Comparison of ENCODE assay signal across 18 cellular contexts in genomic region chr7:50505553-50505952, GRCh38. TPM values are rescaled to one million over a fixed set of nuclear protein-coding genes. Genes with fewer than 3 reads are reported as not detected.
DNase-seq lines count a peak whose midpoint lies in the region; ATAC-seq and TF ChIP-seq lines count a peak whose summit lies in the region.
"Had no signal": no experiment of that assay in that cellular context is flagged by ENCODE, and none has a peak within 500 bp of the region (broad histone marks: within the 10 kb centered on the region; RNA-seq: fewer than 3 reads in every experiment).

No MANE protein-coding gene starts in this region.

- no peak overlapping the region for H3K27ac Mint-ChIP-seq in stimulated activated naive CD8-positive, alpha-beta T cell treated with anti-CD3 and anti-CD28 coated beads, Interleukin-15, amount 100 ng/mL, for 72 hours
- peak overlapping the region; percentile 45 for H3K27ac Mint-ChIP-seq in chondrocyte (ENCODE audit: unreplicated experiment)
- H3K27ac Mint-ChIP-seq in stimulated activated naive B cell treated with anti-CD40 and anti-IgM and Interleukin-4, amounts not matched to agents 10 μg/mL and 1 μg/mL and 100 μg/mL, for 72 hours, result no peak overlapping the region
- H3K27ac Mint-ChIP-seq: CD8-positive, alpha-beta memory T cell; HFFc6 had no signal

- no peaks in the 10 kb centered on the region for H3K9me3 Mint-ChIP-seq in stimulated activated naive CD8-positive, alpha-beta T cell treated with anti-CD3 and anti-CD28 coated beads, Interleukin-15, amount 100 ng/mL, for 72 hours
- peaks cover 4% of the 10 kb centered on the region for H3K9me3 Mint-ChIP-seq in chondrocyte (ENCODE audit: low read depth)
- peaks cover 0 to 2% of the 10 kb centered on the region in 2 donors for H3K9me3 Mint-ChIP-seq in stimulated activated naive B cell treated with anti-CD40 and anti-IgM and Interleukin-4, amounts not matched to agents 10 μg/mL and 1 μg/mL and 100 μg/mL, for 72 hours
- H3K9me3 Mint-ChIP-seq: CD8-positive, alpha-beta memory T cell; HFFc6 had no signal

- no peak for TF ChIP-seq CTCF in chondrocyte (IDR thresholded peaks at IDR 0.05)
- no peak for TF ChIP-seq CTCF in gastrocnemius medialis (IDR thresholded peaks at IDR 0.05 in 4 of 5, conservative IDR thresholded peaks at IDR 0.05 in 1 of 5)

- H3K4me1 ChIP-seq in gastrocnemius medialis, result peaks cover 73 to 77% of the 10 kb centered on the region in 2 donors
- H3K4me1 ChIP-seq: Caco-2 had no signal

- H3K4me1 Mint-ChIP-seq in stimulated activated naive CD8-positive, alpha-beta T cell treated with anti-CD3 and anti-CD28 coated beads, Interleukin-15, amount 100 ng/mL, for 72 hours, result peaks cover 6% of the 10 kb centered on the region
- H3K4me1 Mint-ChIP-seq in chondrocyte (ENCODE audit: low read depth), result peaks cover 30% of the 10 kb centered on the region
- no peaks in the 10 kb centered on the region for H3K4me1 Mint-ChIP-seq in stimulated activated naive B cell treated with anti-CD40 and anti-IgM and Interleukin-4, amounts not matched to agents 10 μg/mL and 1 μg/mL and 100 μg/mL, for 72 hours
- H3K4me1 Mint-ChIP-seq: CD14-positive monocyte; CD8-positive, alpha-beta memory T cell had no signal

- intact Hi-C loops in gastrocnemius medialis (cut with DNase I; ENCODE audit: low total_unique reads), result loop anchor here (2.0 to 10.0 kb wide), 3 partner anchors 31 to 809 kb away; partner anchors contain the start of gene COBL

- H3K36me3 Mint-ChIP-seq in chondrocyte (ENCODE audit: low read depth), result peaks cover 3% of the 10 kb centered on the region
- no peaks in the 10 kb centered on the region for H3K36me3 Mint-ChIP-seq in stimulated activated naive B cell treated with anti-CD40 and anti-IgM and Interleukin-4, amounts not matched to agents 10 μg/mL and 1 μg/mL and 100 μg/mL, for 72 hours
- H3K36me3 Mint-ChIP-seq: CD14-positive monocyte had no signal

- no peak for TF ChIP-seq POLR2A in gastrocnemius medialis (IDR thresholded peaks at IDR 0.05)

- no peak overlapping the region for H3K4me3 ChIP-seq in gastrocnemius medialis

- in situ Hi-C loops in gastrocnemius medialis (cut with MboI; ENCODE audit: low sequenced_read_pairs in 4 of 4), result loop anchor here in 1 of 4 donors (10.0 kb wide), 1 partner anchor 149 kb away; no protein-coding TSS in a partner anchor

- no peaks in the 10 kb centered on the region for H3K9me3 ChIP-seq in gastrocnemius medialis
- H3K9me3 ChIP-seq: Caco-2 had no signal

- H3K27me3 Mint-ChIP-seq in stimulated activated naive CD8-positive, alpha-beta T cell treated with anti-CD3 and anti-CD28 coated beads, Interleukin-15, amount 100 ng/mL, for 72 hours, result peaks cover 8% of the 10 kb centered on the region
- H3K27me3 Mint-ChIP-seq in chondrocyte (ENCODE audit: low read depth), result peaks cover 10% of the 10 kb centered on the region
- H3K27me3 Mint-ChIP-seq in stimulated activated naive B cell treated with anti-CD40 and anti-IgM and Interleukin-4, amounts not matched to agents 10 μg/mL and 1 μg/mL and 100 μg/mL, for 72 hours, result peaks cover 0 to 7% of the 10 kb centered on the region in 2 donors

- DNase-seq in stimulated activated naive CD8-positive, alpha-beta T cell treated with anti-CD3 and anti-CD28 coated beads, Interleukin-15, amount 100 ng/mL, for 72 hours, result no peak
- no peak for DNase-seq in stimulated activated naive CD8-positive, alpha-beta T cell treated with anti-CD3 and anti-CD28 coated beads, Interleukin-15, Interleukin-2, amounts not matched to agents 100 U/mL and 50 U/mL, for 24 hours
- DNase-seq in chondrocyte (ENCODE audit: low spot score) (no peak), gastrocnemius medialis (no peak), SHP77 treated with DMSO at 0.1 percent for 48 hours (lab: John Stamatoyannopoulos, UW) (no peak), OCI-M1 (lab: John Stamatoyannopoulos, UW) (no peak), left lobe of liver (ENCODE audit: low spot score) (no peak)
- no peak for DNase-seq in stimulated activated naive B cell treated with anti-CD40 and anti-IgM and Interleukin-4, amounts not matched to agents 10 μg/mL and 1 μg/mL and 100 μg/mL, for 72 hours
- DNase-seq: 8988T; AML-193; Caco-2; CD8-positive, alpha-beta memory T cell; GDM1; HCEC 1CT; HFFc6 had no signal

- no peaks in the 10 kb centered on the region for H3K27me3 ChIP-seq in gastrocnemius medialis

- peak; percentile 28 for ATAC-seq in stimulated activated naive CD8-positive, alpha-beta T cell treated with anti-CD3 and anti-CD28 coated beads, Interleukin-15, amount 100 ng/mL, for 72 hours
- ATAC-seq in stimulated activated naive CD8-positive, alpha-beta T cell treated with anti-CD3 and anti-CD28 coated beads, Interleukin-15, Interleukin-2, amounts not matched to agents 100 U/mL and 50 U/mL, for 24 hours, result no peak
- ATAC-seq in gastrocnemius medialis (no peak), left lobe of liver (no peak)
- no peak for ATAC-seq in stimulated activated naive B cell treated with anti-CD40 and anti-IgM and Interleukin-4, amounts not matched to agents 10 μg/mL and 1 μg/mL and 100 μg/mL, for 72 hours (replicated peaks)
- ATAC-seq: HepG2 had no signal

- peak overlapping the region; percentile 90 to 99 (median 97) for H3K27ac ChIP-seq in gastrocnemius medialis

- H3K4me3 Mint-ChIP-seq in stimulated activated naive CD8-positive, alpha-beta T cell treated with anti-CD3 and anti-CD28 coated beads, Interleukin-15, amount 100 ng/mL, for 72 hours, result no peak overlapping the region
- H3K4me3 Mint-ChIP-seq in chondrocyte (ENCODE audit: unreplicated experiment), result no peak overlapping the region
- no peak overlapping the region for H3K4me3 Mint-ChIP-seq in stimulated activated naive B cell treated with anti-CD40 and anti-IgM and Interleukin-4, amounts not matched to agents 10 μg/mL and 1 μg/mL and 100 μg/mL, for 72 hours
- H3K4me3 Mint-ChIP-seq: CD14-positive monocyte; CD8-positive, alpha-beta memory T cell; HFFc6 had no signal

- no peaks in the 10 kb centered on the region for H3K36me3 ChIP-seq in gastrocnemius medialis

RNA-seq across cellular contexts. Expression of gene FIGNL1, which starts 55.4 kb away (rescaled TPM):
- total RNA-seq in chondrocyte, result 6.5 to 11.4 TPM (median 6.8 TPM) in 3 replicates
- 1 to 10 TPM; 2.3 to 9.2 (median 6.2) TPM for total RNA-seq in gastrocnemius medialis
- 3.3 TPM for total RNA-seq in left lobe of liver

RNA-seq across cellular contexts. Expression of gene DDC, which starts 59.7 kb away (rescaled TPM):
- total RNA-seq in chondrocyte (not detected in 3 replicates), gastrocnemius medialis (1 to 10 TPM in 1 of 4 donors, under 1 TPM in 1, not detected in 2; 0.24 to 1.3 TPM), left lobe of liver (48.6 TPM)
- total RNA-seq: CD8-positive, alpha-beta memory T cell; H4; HFFc6 had no signal

Comparison
In these comparisons a context has a peak if more than half of its experiments do, and no peak if none do; other contexts are left out.
1. RNA of gene DDC, which starts 59.7 kb away (total RNA-seq): 48.6 TPM in left lobe of liver (single experiment); 0.24 to 1.3 TPM in gastrocnemius medialis and not detected in chondrocyte; every median in the first group is over 10 times any median in the second.